Comparison of ENCODE assay signal across 16 cellular contexts in genomic region chr7:29488203-29488970, GRCh38.
A peak's percentile ranks its signal among the peaks of the same experiment; 100 is the strongest.
DNase-seq lines count a peak whose midpoint lies in the region; ATAC-seq and TF ChIP-seq lines count a peak whose summit lies in the region.
"Had no signal": no experiment of that assay in that cellular context is flagged by ENCODE, and none has a peak within 500 bp of the region (broad histone marks: within the 10 kb centered on the region; RNA-seq: fewer than 3 reads in every experiment).

No MANE protein-coding gene starts in this region.

- DNase-seq in brain microvascular endothelial cell (no peak), heart right ventricle (no peak), osteoblast (ENCODE audit: insufficient read length, low spot score, missing footprints) (no peak), type B pancreatic cell (ENCODE audit: extremely low spot score, unreplicated experiment) (no peak), NCI-H2171 (lab: John Stamatoyannopoulos, UW) (no peak), ecto neural progenitor cell (ENCODE audit: low spot score) (no peak)
- no peak for DNase-seq in activated effector memory CD4-positive, alpha-beta T cell treated with Interleukin-2 at 50 U/mL for 16 hours
- DNase-seq: activated CD4-positive, alpha-beta T cell treated with anti-CD3 and anti-CD28 coated beads for 48 hours; activated T-cell treated with anti-CD3 and anti-CD28 coated beads, Interleukin-2, amount 50 U/mL, for 4 hours; hippocampal formation; NCI-H1694; NCI-H69; stimulated activated CD4-positive, alpha-beta T cell treated with anti-CD3 and anti-CD28 coated beads, Interleukin-4, amount 100 ng/mL, for 24 hours had no signal

- H3K4me2 ChIP-seq in osteoblast (ENCODE audit: insufficient read depth, low read length): peak overlapping the region; percentile 69

- H3K4me1 Mint-ChIP-seq in type B pancreatic cell (ENCODE audit: unreplicated experiment): peaks cover 36% of the 10 kb centered on the region

- H4K20me1 ChIP-seq in osteoblast (ENCODE audit: insufficient read depth, low read length): no peaks in the 10 kb centered on the region

- H3K4me3 ChIP-seq in brain microvascular endothelial cell (ENCODE audit: low read depth, low read length): no peak overlapping the region
- H3K4me3 ChIP-seq in heart right ventricle: peak overlapping the region in 1 of 10 donors; percentile 6
- H3K4me3 ChIP-seq in osteoblast (ENCODE audit: insufficient read depth, low read length): peak overlapping the region; percentile 10

- 50 to 57% methylated on average over 8 of the region's 8 CpGs for WGBS in heart right ventricle, 2 donors

- H3K4me1 ChIP-seq in heart right ventricle (peaks cover 0 to 48% (median 19%) of the 10 kb centered on the region in 9 donors), osteoblast (ENCODE audit: insufficient read depth, low read length) (peaks cover 26% of the 10 kb centered on the region)

- no peaks in the 10 kb centered on the region for H3K9me3 ChIP-seq in heart right ventricle
- H3K9me3 ChIP-seq in osteoblast (ENCODE audit: low read depth, low read length): no peaks in the 10 kb centered on the region

- H3K27me3 ChIP-seq in brain microvascular endothelial cell (replicated peaks) (no peaks in the 10 kb centered on the region), heart right ventricle (no peaks in the 10 kb centered on the region), osteoblast (ENCODE audit: insufficient read depth, low read length) (no peaks in the 10 kb centered on the region)

- no peaks in the 10 kb centered on the region for H3K27me3 Mint-ChIP-seq in type B pancreatic cell
- H3K27me3 Mint-ChIP-seq: brain had no signal

- no peak for TF ChIP-seq CTCF in brain microvascular endothelial cell (IDR thresholded peaks at IDR 0.05; ENCODE audit: low read depth, low read length, missing control alignments)
- TF ChIP-seq CTCF in heart right ventricle (IDR thresholded peaks at IDR 0.05): no peak
- no peak for TF ChIP-seq CTCF in osteoblast (IDR thresholded peaks at IDR 0.05; ENCODE audit: extremely low read depth, low read depth, low read length)
- TF ChIP-seq CTCF in type B pancreatic cell (conservative IDR thresholded peaks at IDR 0.05): no peak

- H3K4me3 Mint-ChIP-seq in type B pancreatic cell: no peak overlapping the region
- H3K4me3 Mint-ChIP-seq: activated T-cell treated with anti-CD3 and anti-CD28 coated beads, Interleukin-2, amount 50 U/mL, for 4 hours; brain had no signal

- H3K27ac Mint-ChIP-seq in type B pancreatic cell: peak overlapping the region; percentile 11
- H3K27ac Mint-ChIP-seq: brain had no signal

- ATAC-seq in heart right ventricle: peak in 2 of 8 donors; percentile 11 to 23
- no peak for ATAC-seq in HG03045 (IDR thresholded peaks at IDR 0.05; ENCODE audit: unreplicated experiment)
- ATAC-seq: activated T-cell treated with anti-CD3 and anti-CD28 coated beads, Interleukin-2, amount 50 U/mL, for 4 hours had no signal

- intact Hi-C loops in heart right ventricle (cut with DNase I): no loop called here

- no peaks in the 10 kb centered on the region for H3K9me3 Mint-ChIP-seq in type B pancreatic cell
- H3K9me3 Mint-ChIP-seq: activated T-cell treated with anti-CD3 and anti-CD28 coated beads, Interleukin-2, amount 50 U/mL, for 4 hours; brain; stimulated activated effector memory CD8-positive, alpha-beta T cell treated with anti-CD3 and anti-CD28 coated beads, Interleukin-12 subunit alpha, Interleukin-12 subunit beta, amount 100 ng/mL, for 72 hours had no signal

- H3K36me3 ChIP-seq in brain microvascular endothelial cell (replicated peaks) (no peaks in the 10 kb centered on the region), heart right ventricle (no peaks in the 10 kb centered on the region), osteoblast (ENCODE audit: insufficient read depth, low read length) (no peaks in the 10 kb centered on the region)

- no peaks in the 10 kb centered on the region for H3K36me3 Mint-ChIP-seq in type B pancreatic cell
- H3K36me3 Mint-ChIP-seq: brain; stimulated activated effector memory CD8-positive, alpha-beta T cell treated with anti-CD3 and anti-CD28 coated beads, Interleukin-12 subunit alpha, Interleukin-12 subunit beta, amount 100 ng/mL, for 72 hours had no signal

- in situ Hi-C loops in brain microvascular endothelial cell (cut with HindIII; ENCODE audit: low pct_ligation_motif_present, low sequenced_read_pairs): no loop called here

- H3K27ac ChIP-seq in brain microvascular endothelial cell: peak overlapping the region; percentile 84
- H3K27ac ChIP-seq in heart right ventricle: peak overlapping the region in 7 of 10 donors; percentile 18 to 77 (median 50)
- peak overlapping the region; percentile 82 for H3K27ac ChIP-seq in osteoblast (ENCODE audit: low read depth, low read length)

- no peak overlapping the region for H2AFZ ChIP-seq in osteoblast (ENCODE audit: low read length)

- no peaks in the 10 kb centered on the region for H3K79me2 ChIP-seq in osteoblast (ENCODE audit: insufficient read depth, low read length)
